Comparison of ENCODE assay signal across 24 cellular contexts in genomic region chr11:20458905-20459632, GRCh38.
"Had no signal": no experiment of that assay in that cellular context is flagged by ENCODE, and none has a peak within 500 bp of the region (broad histone marks: within the 10 kb centered on the region; RNA-seq: fewer than 3 reads in every experiment).

No MANE protein-coding gene starts in this region.

- H3K27me3 Mint-ChIP-seq: activated naive CD8-positive, alpha-beta T cell treated with anti-CD3 and anti-CD28 coated beads, Interleukin-2, amount 50 U/mL, for 24 hours had no signal

- H3K9ac ChIP-seq: parathyroid adenoma had no signal

- H3K27me3 ChIP-seq: heart left ventricle, stomach, suprapubic skin, tibial nerve had no signal

- H2AFZ ChIP-seq: parathyroid adenoma had no signal

- H3K4me1 Mint-ChIP-seq: activated naive CD8-positive, alpha-beta T cell treated with anti-CD3 and anti-CD28 coated beads, Interleukin-2, amount 50 U/mL, for 24 hours; endodermal cell; nephron progenitor cell had no signal

- H3K36me3 ChIP-seq: suprapubic skin had no signal

- H3K4me3 ChIP-seq: coronary artery, heart left ventricle, stomach, suprapubic skin, tibial nerve had no signal

- H3K79me2 ChIP-seq: parathyroid adenoma had no signal

- DNase-seq: activated CD4-positive, alpha-beta T cell treated with anti-CD3 and anti-CD28 coated beads, Interleukin-2, amount 50 U/mL, for 1 hour; activated CD8-positive, alpha-beta T cell treated with anti-CD3 and anti-CD28 coated beads, Interleukin-2, amount 10 ng/mL, durations not matched to agents 7 days and 5 days; activated gamma-delta T cell; activated naive CD4-positive, alpha-beta T cell treated with anti-CD3 and anti-CD28 coated beads, Interleukin-2, amount 50 U/mL, for 16 hours; activated naive CD8-positive, alpha-beta T cell treated with anti-CD3 and anti-CD28 coated beads, Interleukin-2, amount 50 U/mL, for 24 hours; cerebellar nuclear complex; endodermal cell; heart left ventricle; islet precursor cell; left cardiac atrium; nephron progenitor cell; right cardiac atrium; stimulated activated CD4-positive, alpha-beta T cell treated with anti-CD3 and anti-CD28 coated beads, Interleukin-12 subunit alpha, Interleukin-12 subunit beta, amount 100 ng/mL, for 4 hours; stimulated activated CD4-positive, alpha-beta T cell treated with anti-CD3 and anti-CD28 coated beads, Interleukin-4, amount 100 ng/mL, for 4 hours; stomach; T1000 had no signal

- H3K4me1 ChIP-seq: parathyroid adenoma, stomach, suprapubic skin, tibial nerve had no signal

- H3K9me3 ChIP-seq: heart left ventricle, stomach, suprapubic skin, tibial nerve had no signal

- H3K27ac Mint-ChIP-seq: activated CD8-positive, alpha-beta T cell treated with anti-CD3 and anti-CD28 coated beads, Interleukin-2, amount 10 ng/mL, durations not matched to agents 7 days and 5 days; activated naive CD8-positive, alpha-beta T cell treated with anti-CD3 and anti-CD28 coated beads, Interleukin-2, amount 50 U/mL, for 24 hours; activated T-helper 1 cell treated with anti-CD3 and anti-CD28 coated beads, Interleukin-12 subunit alpha, Interleukin-12 subunit beta, Interleukin-2, Interleukin-4 antibody, amounts not matched to agents 30 ng/mL and 10 ng/mL and 1 ng/mL, durations not matched to agents 14 hours and 24 hours and 36 hours; endodermal cell; nephron progenitor cell had no signal

- H3K4me3 Mint-ChIP-seq: activated CD8-positive, alpha-beta T cell treated with anti-CD3 and anti-CD28 coated beads, Interleukin-2, amount 10 ng/mL, durations not matched to agents 7 days and 5 days; activated naive CD8-positive, alpha-beta T cell treated with anti-CD3 and anti-CD28 coated beads, Interleukin-2, amount 50 U/mL, for 24 hours; activated T-helper 1 cell treated with anti-CD3 and anti-CD28 coated beads, Interleukin-12 subunit alpha, Interleukin-12 subunit beta, Interleukin-2, Interleukin-4 antibody, amounts not matched to agents 30 ng/mL and 10 ng/mL and 1 ng/mL, durations not matched to agents 14 hours and 24 hours and 36 hours; endodermal cell; nephron progenitor cell had no signal

- H3K27ac ChIP-seq: coronary artery, epithelial cell of prostate, heart left ventricle, parathyroid adenoma, stomach, suprapubic skin, tibial nerve, VCaP had no signal

- ATAC-seq: activated CD4-positive, CD25-positive, alpha-beta regulatory T cell treated with anti-CD3 and anti-CD28 coated beads, Interleukin-2, amount 50 U/mL, for 24 hours; activated CD8-positive, alpha-beta T cell treated with anti-CD3 and anti-CD28 coated beads, Interleukin-2, amount 10 ng/mL, durations not matched to agents 7 days and 5 days; activated naive CD8-positive, alpha-beta T cell treated with anti-CD3 and anti-CD28 coated beads, Interleukin-2, amount 50 U/mL, for 24 hours had no signal

- H3K9me3 Mint-ChIP-seq: activated naive CD8-positive, alpha-beta T cell treated with anti-CD3 and anti-CD28 coated beads, Interleukin-2, amount 50 U/mL, for 24 hours; activated T-helper 1 cell treated with anti-CD3 and anti-CD28 coated beads, Interleukin-12 subunit alpha, Interleukin-12 subunit beta, Interleukin-2, Interleukin-4 antibody, amounts not matched to agents 30 ng/mL and 10 ng/mL and 1 ng/mL, durations not matched to agents 14 hours and 24 hours and 36 hours; endodermal cell; nephron progenitor cell had no signal
